ENCODE assay signal across 19 cellular contexts in the genomic region with DNA sequence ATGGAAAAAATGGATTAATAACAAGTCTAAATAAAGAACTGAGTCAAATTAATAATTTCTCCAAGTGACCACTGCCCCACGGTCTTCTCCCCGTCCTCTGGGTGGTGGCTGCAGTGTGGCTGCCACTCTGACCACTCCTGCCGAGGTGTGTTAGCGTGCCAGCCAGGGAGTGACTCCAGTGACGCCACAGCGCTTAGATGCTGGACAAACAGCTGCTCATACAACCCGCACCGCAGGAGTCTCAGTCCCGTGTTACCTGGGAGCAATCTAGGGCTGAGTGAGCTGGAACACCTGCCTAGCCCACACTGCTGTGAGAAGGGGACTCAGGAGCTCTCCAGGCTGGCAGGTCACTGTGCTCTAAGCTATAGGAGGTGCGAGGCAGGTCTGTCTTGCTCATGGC.
"Had no signal": no experiment of that assay in that cellular context is flagged by ENCODE, and none has a peak within 500 bp of the region (broad histone marks: within the 10 kb centered on the region; RNA-seq: fewer than 3 reads in every experiment).

No MANE protein-coding gene starts in this region.

- H3K27me3 ChIP-seq: gastroesophageal sphincter, heart left ventricle, left lung had no signal

- H3K9me3 ChIP-seq: gastroesophageal sphincter had no signal

- H3K27me3 Mint-ChIP-seq: activated naive CD4-positive, alpha-beta T cell treated with anti-CD3 and anti-CD28 coated beads, Interleukin-2, amount 50 U/mL, for 24 hours had no signal

- H3K4me1 ChIP-seq: left lung had no signal

- H3K4me3 ChIP-seq: gastroesophageal sphincter, heart left ventricle, left lung had no signal

- H3K4me3 Mint-ChIP-seq: activated naive CD4-positive, alpha-beta T cell treated with anti-CD3 and anti-CD28 coated beads, Interleukin-2, amount 50 U/mL, for 24 hours; mesothelial cell of epicardium; nephron had no signal

- ATAC-seq: gastroesophageal sphincter, heart left ventricle, left lung had no signal

- DNase-seq: activated CD4-positive, CD25-positive, alpha-beta regulatory T cell treated with anti-CD3 and anti-CD28 coated beads, Interleukin-2, amount 50 U/mL, for 72 hours; activated CD8-positive, alpha-beta memory T cell treated with anti-CD3 and anti-CD28 coated beads for 24 hours; activated CD8-positive, alpha-beta memory T cell treated with anti-CD3 and anti-CD28 coated beads, Interleukin-2, amount 50 U/mL, for 48 hours; activated gamma-delta T cell; activated T-cell treated with anti-CD3 and anti-CD28 coated beads, Interleukin-2, amount 50 U/mL, for 48 hours; cerebellar nuclear complex; cortex of kidney; heart left ventricle; left lung; nucleus accumbens; posterior cingulate gyrus; stimulated activated CD4-positive, alpha-beta T cell treated with anti-CD3 and anti-CD28 coated beads, Interleukin-12 subunit alpha, Interleukin-12 subunit beta, amount 100 ng/mL, for 4 hours; stimulated activated CD4-positive, alpha-beta T cell treated with anti-CD3 and anti-CD28 coated beads, Interleukin-1b, Interleukin-23, amount 100 ng/mL, for 48 hours; stimulated activated CD8-positive, alpha-beta memory T cell treated with anti-CD3 and anti-CD28 coated beads, Interleukin-4, amount 100 ng/mL, for 48 hours; stimulated activated naive CD4-positive, alpha-beta T cell had no signal

- H3K27ac ChIP-seq: gastroesophageal sphincter, heart left ventricle, left lung had no signal

- H3K27ac Mint-ChIP-seq: activated naive CD4-positive, alpha-beta T cell treated with anti-CD3 and anti-CD28 coated beads, Interleukin-2, amount 50 U/mL, for 24 hours; mesothelial cell of epicardium had no signal
